In genomic region chr7:106243893-106244292, GRCh38 we compare ENCODE assay signal across 23 cellular contexts. TPM values are rescaled to one million over a fixed set of nuclear protein-coding genes. Genes with fewer than 3 reads are reported as not detected.
DNase-seq lines count a peak whose midpoint lies in the region; ATAC-seq and TF ChIP-seq lines count a peak whose summit lies in the region.
"Had no signal": no experiment of that assay in that cellular context is flagged by ENCODE, and none has a peak within 500 bp of the region (broad histone marks: within the 10 kb centered on the region; RNA-seq: fewer than 3 reads in every experiment).

No MANE protein-coding gene starts in this region.

- H2AK5ac ChIP-seq in mesendoderm (ENCODE audit: low read length), result no peak overlapping the region

- no peaks in the 10 kb centered on the region for H3K79me2 ChIP-seq in mesendoderm (ENCODE audit: control insufficient read depth, insufficient read depth, low read length)

- H2BK120ac ChIP-seq in mesendoderm (ENCODE audit: low read depth, low read length), result no peak overlapping the region

- H3K79me1 ChIP-seq in mesendoderm (ENCODE audit: low read length), result no peaks in the 10 kb centered on the region

- no peak overlapping the region for H3K9ac ChIP-seq in mesendoderm (ENCODE audit: low read length)

- no peak overlapping the region for H4K5ac ChIP-seq in mesendoderm (ENCODE audit: low read length)

- H2BK5ac ChIP-seq in mesendoderm (ENCODE audit: low read length), result no peak overlapping the region

- H3K4me3 Mint-ChIP-seq in activated T-cell treated with anti-CD3 and anti-CD28 coated beads, Interleukin-2, amount 50 U/mL, for 72 hours, result no peak overlapping the region
- H3K4me3 Mint-ChIP-seq in endothelial cell (ENCODE audit: unreplicated experiment), result peak overlapping the region; percentile 43
- H3K4me3 Mint-ChIP-seq: CD8-positive, alpha-beta memory T cell; endodermal cell; naive B cell had no signal

- no peaks in the 10 kb centered on the region for H3K4me1 Mint-ChIP-seq in activated T-cell treated with anti-CD3 and anti-CD28 coated beads, Interleukin-2, amount 50 U/mL, for 72 hours (ENCODE audit: low read depth)
- H3K4me1 Mint-ChIP-seq in endothelial cell (ENCODE audit: unreplicated experiment), result peaks cover 7% of the 10 kb centered on the region
- H3K4me1 Mint-ChIP-seq: CD8-positive, alpha-beta memory T cell; naive B cell had no signal

- peaks cover 1% of the 10 kb centered on the region for H3K36me3 ChIP-seq in mesendoderm (ENCODE audit: control insufficient read depth, insufficient read depth, low read length)
- H3K36me3 ChIP-seq: adrenal gland had no signal

- peaks cover 7 to 10% of the 10 kb centered on the region in 2 donors for H3K9me3 Mint-ChIP-seq in activated T-cell treated with anti-CD3 and anti-CD28 coated beads, Interleukin-2, amount 50 U/mL, for 72 hours
- peaks cover 18% of the 10 kb centered on the region for H3K9me3 Mint-ChIP-seq in endothelial cell (ENCODE audit: unreplicated experiment)

- ATAC-seq in activated T-cell treated with anti-CD3 and anti-CD28 coated beads, Interleukin-2, amount 50 U/mL, for 72 hours (replicated peaks in 1 of 2), result peak; percentile 15 to 22
- ATAC-seq in GM19023 (IDR thresholded peaks at IDR 0.05; ENCODE audit: unreplicated experiment) (no peak), GM18519 (IDR thresholded peaks at IDR 0.05; ENCODE audit: low FRiP score, unreplicated experiment) (no peak)
- ATAC-seq: upper lobe of right lung had no signal

- H3K4me3 ChIP-seq in mesendoderm (ENCODE audit: low read length), result no peak overlapping the region
- H3K4me3 ChIP-seq: adrenal gland, Peyer's patch, SK-N-MC, upper lobe of right lung had no signal

- H3K27ac Mint-ChIP-seq in activated T-cell treated with anti-CD3 and anti-CD28 coated beads, Interleukin-2, amount 50 U/mL, for 72 hours, result peak overlapping the region; percentile 17
- H3K27ac Mint-ChIP-seq in endothelial cell (ENCODE audit: unreplicated experiment), result peak overlapping the region; percentile 25
- H3K27ac Mint-ChIP-seq: endodermal cell, naive B cell had no signal

- no peaks in the 10 kb centered on the region for H3K4me1 ChIP-seq in mesendoderm (ENCODE audit: control insufficient read depth, low read depth, low read length)
- H3K4me1 ChIP-seq: adrenal gland, Peyer's patch, upper lobe of right lung had no signal

- no peak overlapping the region for H3K27ac ChIP-seq in mesendoderm (ENCODE audit: low read depth, low read length)
- H3K27ac ChIP-seq: adrenal gland, Peyer's patch, SK-N-MC, upper lobe of right lung had no signal

- H2BK15ac ChIP-seq in mesendoderm (replicated peaks; ENCODE audit: low read depth), result no peak overlapping the region

- no peak for DNase-seq in activated T-cell treated with anti-CD3 and anti-CD28 coated beads, Interleukin-2, amount 50 U/mL, for 72 hours
- DNase-seq in activated T-cell treated with anti-CD3 and anti-CD28 coated beads, Interleukin-2, amount 50 U/mL, for 48 hours, result no peak
- DNase-seq in RKO (ENCODE audit: low spot score) (peak; percentile 43), endothelial cell (ENCODE audit: low spot score) (no peak), mesendoderm (peak; percentile 13)
- DNase-seq in NK-92 treated with Interleukin-12 subunit alpha and Interleukin-12 subunit beta, amount 100 ng/mL, for 24 hours (lab: John Stamatoyannopoulos, UW), result no peak
- DNase-seq: adrenal gland; CD8-positive, alpha-beta memory T cell; cortex of kidney; DMS79; endodermal cell; head of caudate nucleus; Kasumi-1; naive B cell; NCI-H1048; NCI-H1694 treated with DMSO at 0.1 percent for 48 hours; NCI-H2171 treated with DMSO at 0.1 percent for 48 hours; NCI-H526; Peyer's patch; upper lobe of right lung had no signal

- H3K56ac ChIP-seq in mesendoderm (ENCODE audit: low read length), result no peak overlapping the region

- no peaks in the 10 kb centered on the region for H3K27me3 ChIP-seq in mesendoderm (ENCODE audit: insufficient read depth, low read length, poor library complexity)
- H3K27me3 ChIP-seq: adrenal gland, Peyer's patch, upper lobe of right lung had no signal

- TF ChIP-seq CTCF in endothelial cell (IDR thresholded peaks at IDR 0.05; ENCODE audit: unreplicated experiment), result no peak

- no peak overlapping the region for H3K4me2 ChIP-seq in mesendoderm (ENCODE audit: low read length)

- no peak overlapping the region for H3K23ac ChIP-seq in mesendoderm (ENCODE audit: low read length)

- H3K18ac ChIP-seq in mesendoderm (ENCODE audit: low read length), result no peak overlapping the region

- H3K27me3 Mint-ChIP-seq in activated T-cell treated with anti-CD3 and anti-CD28 coated beads, Interleukin-2, amount 50 U/mL, for 72 hours (ENCODE audit: low read depth), result no peaks in the 10 kb centered on the region
- peaks cover 2% of the 10 kb centered on the region for H3K27me3 Mint-ChIP-seq in endothelial cell (ENCODE audit: unreplicated experiment)
- H3K27me3 Mint-ChIP-seq: CD8-positive, alpha-beta memory T cell; naive B cell had no signal

- no peak overlapping the region for H3K4ac ChIP-seq in mesendoderm (ENCODE audit: low read depth, low read length)

- H4K8ac ChIP-seq in mesendoderm (ENCODE audit: low read depth, low read length), result no peak overlapping the region

- no CpG with 5 or more reads among the region's 2 CpGs for WGBS in mesendoderm (ENCODE audit: extremely low coverage, insufficient coverage, low lambda C conversion rate)

- H3K36me3 Mint-ChIP-seq in activated T-cell treated with anti-CD3 and anti-CD28 coated beads, Interleukin-2, amount 50 U/mL, for 72 hours (ENCODE audit: insufficient read depth in 2 of 2), result peaks cover 12 to 26% of the 10 kb centered on the region in 2 donors
- H3K36me3 Mint-ChIP-seq in endothelial cell (ENCODE audit: low read depth, unreplicated experiment), result peaks cover 33% of the 10 kb centered on the region

RNA-seq across cellular contexts. Expression of gene NAMPT, which starts 40.9 kb away (rescaled TPM):
- 1,000 to 10,000 TPM in 1 of 2 donors, 100 to 1,000 TPM in 1; 819 to 1,006 TPM for total RNA-seq in activated T-cell treated with anti-CD3 and anti-CD28 coated beads, Interleukin-2, amount 50 U/mL, for 72 hours
- total RNA-seq in endothelial cell (ENCODE audit: unreplicated experiment), result 153 TPM
- polyA plus RNA-seq in mesendoderm (2013, experiment 1 of 2), result 37.4 TPM
- polyA plus RNA-seq in mesendoderm (2013, experiment 2 of 2), result 37.7 TPM

Comparison
In these comparisons a context has a peak if more than half of its experiments do, and no peak if none do; other contexts are left out.
1. ATAC-seq: peak in activated T-cell treated with anti-CD3 and anti-CD28 coated beads, Interleukin-2, amount 50 U/mL, for 72 hours (2 of 2); none in GM19023 (single experiment) and GM18519 (single experiment).
2. DNase-seq: peak in RKO (single experiment) and mesendoderm (single experiment); none in activated T-cell treated with anti-CD3 and anti-CD28 coated beads, Interleukin-2, amount 50 U/mL, for 72 hours (0 of 2), activated T-cell treated with anti-CD3 and anti-CD28 coated beads, Interleukin-2, amount 50 U/mL, for 48 hours (0 of 2), endothelial cell (single experiment) and NK-92 treated with Interleukin-12 subunit alpha and Interleukin-12 subunit beta, amount 100 ng/mL, for 24 hours (single experiment).